In genomic region chr1:24329797-24330543, GRCh38 we compare ENCODE assay signal across 29 cellular contexts. TPM values are rescaled to one million over a fixed set of nuclear protein-coding genes. Genes with fewer than 3 reads are reported as not detected.
DNase-seq lines count a peak whose midpoint lies in the region; ATAC-seq, FAIRE-seq and TF ChIP-seq lines count a peak whose summit lies in the region.
"Had no signal": no experiment of that assay in that cellular context is flagged by ENCODE, and none has a peak within 500 bp of the region (broad histone marks: within the 10 kb centered on the region; RNA-seq: fewer than 3 reads in every experiment).

No MANE protein-coding gene starts in this region.

- H3K4me3 Mint-ChIP-seq in chondrocyte (ENCODE audit: unreplicated experiment): no peak overlapping the region
- H3K4me3 Mint-ChIP-seq: activated T-cell treated with anti-CD3 and anti-CD28 coated beads, Interleukin-2, amount 50 U/mL, for 4 hours; CD4-positive, alpha-beta T cell; natural killer cell treated with Interleukin-12 subunit alpha and Interleukin-12 subunit beta and Interleukin-15 and Interleukin-18, amount 100 ng/mL, for 72 hours had no signal

- H3K27ac Mint-ChIP-seq in chondrocyte (ENCODE audit: unreplicated experiment): peak overlapping the region; percentile 84
- H3K27ac Mint-ChIP-seq: activated naive CD4-positive, alpha-beta T cell treated with anti-CD3 and anti-CD28 coated beads, Interleukin-2, amount 50 U/mL, for 72 hours; CD4-positive, alpha-beta T cell; natural killer cell treated with Interleukin-12 subunit alpha and Interleukin-12 subunit beta and Interleukin-15 and Interleukin-18, amount 100 ng/mL, for 72 hours had no signal

- peaks cover 7% of the 10 kb centered on the region for H3K27me3 Mint-ChIP-seq in chondrocyte (ENCODE audit: low read depth)
- H3K27me3 Mint-ChIP-seq: CD4-positive, alpha-beta T cell had no signal

- no peak for ATAC-seq in HG02678 (IDR thresholded peaks at IDR 0.05; ENCODE audit: unreplicated experiment)
- ATAC-seq: activated naive CD4-positive, alpha-beta T cell treated with anti-CD3 and anti-CD28 coated beads, Interleukin-2, amount 50 U/mL, for 72 hours; activated T-cell treated with anti-CD3 and anti-CD28 coated beads, Interleukin-2, amount 50 U/mL, for 4 hours; left colon; natural killer cell treated with Interleukin-12 subunit alpha and Interleukin-12 subunit beta and Interleukin-15 and Interleukin-18, amount 100 ng/mL, for 72 hours; sciatic nerve; stimulated activated naive CD8-positive, alpha-beta T cell treated with anti-CD3 and anti-CD28 coated beads, Interleukin-15, Interleukin-2, amounts not matched to agents 100 U/mL and 50 U/mL, for 24 hours had no signal

- FAIRE-seq in D721Med (lab: Jason Lieb, UNC): no peak
- FAIRE-seq: endothelial cell of umbilical vein, GM12892, GM19239 had no signal

- no peaks in the 10 kb centered on the region for H3K9me3 Mint-ChIP-seq in chondrocyte (ENCODE audit: low read depth)
- H3K9me3 Mint-ChIP-seq: activated naive CD4-positive, alpha-beta T cell treated with anti-CD3 and anti-CD28 coated beads, Interleukin-2, amount 50 U/mL, for 72 hours; activated T-cell treated with anti-CD3 and anti-CD28 coated beads, Interleukin-2, amount 50 U/mL, for 4 hours; CD4-positive, alpha-beta T cell; natural killer cell treated with Interleukin-12 subunit alpha and Interleukin-12 subunit beta and Interleukin-15 and Interleukin-18, amount 100 ng/mL, for 72 hours had no signal

- peaks cover 32% of the 10 kb centered on the region for H3K4me1 Mint-ChIP-seq in chondrocyte (ENCODE audit: low read depth)

- DNase-seq in AG08396 (ENCODE audit: low spot score): peak; percentile 30
- peak; percentile 8 for DNase-seq in OCI-M1 (lab: John Stamatoyannopoulos, UW)
- DNase-seq in chondrocyte (ENCODE audit: low spot score): no peak
- DNase-seq in iris pigment epithelial cell (ENCODE audit: low read depth): peak; percentile 64
- no peak for DNase-seq in D721Med (ENCODE audit: insufficient read length, low spot score)
- DNase-seq in NCI-H1436 (lab: John Stamatoyannopoulos, UW): no peak
- DNase-seq in NAMALWA (ENCODE audit: low spot score): no peak
- DNase-seq: activated CD4-positive, alpha-beta T cell treated with anti-CD3 and anti-CD28 coated beads for 1 hour; activated CD8-positive, alpha-beta memory T cell treated with anti-CD3 and anti-CD28 coated beads for 24 hours; activated T-cell treated with anti-CD3 and anti-CD28 coated beads, Interleukin-2, amount 50 U/mL, for 4 hours; CD4-positive, alpha-beta T cell; left colon; midbrain; NCI-H1417 treated with DMSO at 0.1 percent for 48 hours; NCI-H2171 treated with DMSO at 0.1 percent for 48 hours; NCI-H69; Right ventricle myocardium superior; stimulated activated naive CD8-positive, alpha-beta T cell treated with anti-CD3 and anti-CD28 coated beads, Interleukin-15, Interleukin-2, amounts not matched to agents 100 U/mL and 50 U/mL, for 24 hours; thyroid gland had no signal

- TF ChIP-seq CTCF in chondrocyte (IDR thresholded peaks at IDR 0.05): no peak
- no peak for TF ChIP-seq CTCF in D721Med (IDR thresholded peaks at IDR 0.05; ENCODE audit: insufficient read depth, missing control alignments)

- H3K36me3 Mint-ChIP-seq in chondrocyte (ENCODE audit: low read depth): no peaks in the 10 kb centered on the region
- H3K36me3 Mint-ChIP-seq: activated naive CD4-positive, alpha-beta T cell treated with anti-CD3 and anti-CD28 coated beads, Interleukin-2, amount 50 U/mL, for 72 hours; natural killer cell treated with Interleukin-12 subunit alpha and Interleukin-12 subunit beta and Interleukin-15 and Interleukin-18, amount 100 ng/mL, for 72 hours had no signal

RNA-seq across cellular contexts. Expression of gene GRHL3, which starts 10.8 kb away (rescaled TPM):
- 0.07 TPM in 1 of 3 replicates, not detected in the others for total RNA-seq in chondrocyte
- total RNA-seq: activated naive CD4-positive, alpha-beta T cell treated with anti-CD3 and anti-CD28 coated beads, Interleukin-2, amount 50 U/mL, for 72 hours; activated T-cell treated with anti-CD3 and anti-CD28 coated beads, Interleukin-2, amount 50 U/mL, for 4 hours; CD4-positive, alpha-beta T cell; dermis microvascular lymphatic vessel endothelial cell; endothelial cell of umbilical vein; glomerular endothelial cell; H4; natural killer cell treated with Interleukin-12 subunit alpha and Interleukin-12 subunit beta and Interleukin-15 and Interleukin-18, amount 100 ng/mL, for 72 hours; Right ventricle myocardium superior; sciatic nerve had no signal

Comparison
In these comparisons a context has a peak if more than half of its experiments do, and no peak if none do; other contexts are left out.
1. DNase-seq: peak in AG08396 (single experiment), OCI-M1 (single experiment) and iris pigment epithelial cell (single experiment); none in chondrocyte (single experiment), D721Med (single experiment), NCI-H1436 (single experiment) and NAMALWA (single experiment).